In genomic region chr13:99307247-99307646, GRCh38 we compare ENCODE assay signal across 8 cellular contexts. TPM values are rescaled to one million over a fixed set of nuclear protein-coding genes. Genes with fewer than 3 reads are reported as not detected.
DNase-seq lines count a peak whose midpoint lies in the region; ATAC-seq, FAIRE-seq and TF ChIP-seq lines count a peak whose summit lies in the region.

TSS of gene GPR183 (minus strand) at chr13:99307399. CDS start at chr13:99296145, 11,254 bp downstream.

- intact Hi-C loops in lower lobe of right lung (cut with DNase I), result no loop called here

- peaks cover 5% of the 10 kb centered on the region for H3K36me3 ChIP-seq in adipocyte (ENCODE audit: control insufficient read depth, insufficient read depth, low read length, severe bottlenecking)
- no peaks in the 10 kb centered on the region for H3K36me3 ChIP-seq in lower lobe of right lung
- no peaks in the 10 kb centered on the region for H3K36me3 ChIP-seq in urinary bladder (ENCODE audit: insufficient read depth)

- H3K27ac ChIP-seq in lower lobe of right lung (peak within 1 kb of the TSS; percentile 58), urinary bladder (ENCODE audit: low read depth) (peak within 1 kb of the TSS; percentile 64)

- no peak for FAIRE-seq in urothelium cell line (lab: Jason Lieb, UNC)

- H3K27me3 ChIP-seq in adipocyte (replicated peaks; ENCODE audit: control insufficient read depth, insufficient read depth, low read length) (no peaks in the 10 kb centered on the region), lower lobe of right lung (ENCODE audit: low read depth) (no peaks in the 10 kb centered on the region)

- no peak for TF ChIP-seq CTCF in lower lobe of right lung (IDR thresholded peaks at IDR 0.05)

- H3K4me1 ChIP-seq in adipocyte (ENCODE audit: control insufficient read depth, insufficient read depth, low read length) (peaks cover 45% of the 10 kb centered on the region), lower lobe of right lung (peaks cover 21% of the 10 kb centered on the region), urinary bladder (ENCODE audit: insufficient read depth) (no peaks in the 10 kb centered on the region)

- H3K4me3 ChIP-seq in adipocyte (ENCODE audit: low read length) (no peak within 1 kb of the TSS), lower lobe of right lung (peak within 1 kb of the TSS; percentile 39), urinary bladder (ENCODE audit: low read depth, low read length) (no peak within 1 kb of the TSS)

- peak; percentile 75 for DNase-seq in EH (ENCODE audit: low read depth)
- DNase-seq in adipocyte (ENCODE audit: low read depth), result peak; percentile 35
- DNase-seq in lower lobe of right lung, result no peak
- DNase-seq in urothelium cell line (ENCODE audit: low spot score), result no peak
- no peak for DNase-seq in superior temporal gyrus (ENCODE audit: extremely low spot score)

- H3K9me3 ChIP-seq in adipocyte (ENCODE audit: control insufficient read depth, low read length), result no peaks in the 10 kb centered on the region
- no peaks in the 10 kb centered on the region for H3K9me3 ChIP-seq in lower lobe of right lung

- peak; percentile 62 for ATAC-seq in GM21367 (IDR thresholded peaks at IDR 0.05; ENCODE audit: unreplicated experiment)
- peak; percentile 55 for ATAC-seq in HG03521 (IDR thresholded peaks at IDR 0.05; ENCODE audit: unreplicated experiment)
- ATAC-seq in lower lobe of right lung, result peak; percentile 63 to 68

- H3K9ac ChIP-seq in adipocyte (ENCODE audit: low read length), result peak within 1 kb of the TSS; percentile 35

- WGBS in urinary bladder, result 15% methylated on average over 4 of the region's 4 CpGs

RNA-seq across cellular contexts. Expression of gene GPR183, which starts in this region (rescaled TPM):
- total RNA-seq in lower lobe of right lung (9.0 TPM), urinary bladder (22.8 TPM)
- polyA plus RNA-seq in urinary bladder, result 22.1 TPM

Comparison
In these comparisons a context has a peak if more than half of its experiments do, and no peak if none do; other contexts are left out.
1. DNase-seq: peak in EH (single experiment) and adipocyte (single experiment); none in lower lobe of right lung (single experiment), urothelium cell line (single experiment) and superior temporal gyrus (single experiment).
2. Peak in every context shown above with its lines, with median percentiles within 50 percentile points of each other: ATAC-seq.